ENCODE assay signal across 1 cellular context in genomic region chr6:43021270-43022047, GRCh38.
A peak's percentile ranks its signal among the peaks of the same experiment; 100 is the strongest.
TF ChIP-seq lines count a peak whose summit lies in the region.

Gene RRP36 (plus strand): TSS chr6:43021623. CDS start chr6:43021655, 32 bp downstream.

TF ChIP-seq in HepG2, 621 proteins besides CTCF, POLR2A, EP300 and RAD21 (continued from another document and continues in another):
- TF ChIP-seq ZNF800 (CRISPR knock-in tag; IDR thresholded peaks at IDR 0.05): no peak
- TF ChIP-seq ZNF367 (CRISPR knock-in tag; IDR thresholded peaks at IDR 0.05; ENCODE audit: borderline replicate concordance): peak; percentile 78; the same call in 1 of the 2 replicates
- TF ChIP-seq ZNF607 (CRISPR knock-in tag; IDR thresholded peaks at IDR 0.05; ENCODE audit: borderline replicate concordance): peak; percentile 68; the same call in 1 of the 2 replicates
- TF ChIP-seq EHMT2 (IDR thresholded peaks at IDR 0.05; ENCODE audit: borderline replicate concordance, low read depth, low read length): no peak
- peak; percentile 57; the same call in 1 of the 2 replicates for TF ChIP-seq ZSCAN5A (CRISPR knock-in tag; IDR thresholded peaks at IDR 0.05; ENCODE audit: borderline replicate concordance)
- 0 out of 2 replicates have a peak, but pooled peaks have one; percentile 48 for TF ChIP-seq CBFB (CRISPR knock-in tag; IDR thresholded peaks at IDR 0.05)
- peak; percentile 76; the same call in 1 of the 2 replicates for TF ChIP-seq DMAP1 (CRISPR knock-in tag; IDR thresholded peaks at IDR 0.05)
- TF ChIP-seq ZNF274 (CRISPR knock-in tag; IDR thresholded peaks at IDR 0.05): peak; percentile 82; the same call in 1 of the 2 replicates
- TF ChIP-seq NFIC (IDR thresholded peaks at IDR 0.05; ENCODE audit: low read length): no peak
- TF ChIP-seq BRF2 (CRISPR knock-in tag; IDR thresholded peaks at IDR 0.05): no peak
- no peak for TF ChIP-seq CERS6 (CRISPR knock-in tag; IDR thresholded peaks at IDR 0.05)
- no peak for TF ChIP-seq ZBTB4 (CRISPR knock-in tag; IDR thresholded peaks at IDR 0.05; ENCODE audit: borderline replicate concordance)
- no peak for TF ChIP-seq ZNF558 (CRISPR knock-in tag; IDR thresholded peaks at IDR 0.05; ENCODE audit: borderline replicate concordance)
- TF ChIP-seq ZNF512 (CRISPR knock-in tag; IDR thresholded peaks at IDR 0.05): no peak
- TF ChIP-seq SMAD9 (CRISPR knock-in tag; IDR thresholded peaks at IDR 0.05): 0 out of 2 replicates have a peak, but pooled peaks have one; percentile 53
- TF ChIP-seq PAXIP1 (CRISPR knock-in tag; conservative IDR thresholded peaks at IDR 0.05): 0 out of 2 replicates have a peak, but pooled peaks have one; percentile 5
- TF ChIP-seq ZNF609 (CRISPR knock-in tag; IDR thresholded peaks at IDR 0.05; ENCODE audit: borderline replicate concordance): no peak
- TF ChIP-seq THAP8 (CRISPR knock-in tag; IDR thresholded peaks at IDR 0.05; ENCODE audit: borderline replicate concordance): no peak
- TF ChIP-seq ZNF546 (CRISPR knock-in tag; conservative IDR thresholded peaks at IDR 0.05): no peak
- TF ChIP-seq HNF4G (IDR thresholded peaks at IDR 0.05; ENCODE audit: borderline replicate concordance, low read depth, low read length): no peak; the same call in 1 of the 2 replicates
- TF ChIP-seq HNF4G (CRISPR knock-in tag; IDR thresholded peaks at IDR 0.05; ENCODE audit: borderline replicate concordance, low read depth): no peak
- TF ChIP-seq BORCS8-MEF2B (CRISPR knock-in tag; IDR thresholded peaks at IDR 0.05): no peak; the same call in 1 of the 2 replicates
